Comparison of ENCODE assay signal across 6 cellular contexts in the genomic region with DNA sequence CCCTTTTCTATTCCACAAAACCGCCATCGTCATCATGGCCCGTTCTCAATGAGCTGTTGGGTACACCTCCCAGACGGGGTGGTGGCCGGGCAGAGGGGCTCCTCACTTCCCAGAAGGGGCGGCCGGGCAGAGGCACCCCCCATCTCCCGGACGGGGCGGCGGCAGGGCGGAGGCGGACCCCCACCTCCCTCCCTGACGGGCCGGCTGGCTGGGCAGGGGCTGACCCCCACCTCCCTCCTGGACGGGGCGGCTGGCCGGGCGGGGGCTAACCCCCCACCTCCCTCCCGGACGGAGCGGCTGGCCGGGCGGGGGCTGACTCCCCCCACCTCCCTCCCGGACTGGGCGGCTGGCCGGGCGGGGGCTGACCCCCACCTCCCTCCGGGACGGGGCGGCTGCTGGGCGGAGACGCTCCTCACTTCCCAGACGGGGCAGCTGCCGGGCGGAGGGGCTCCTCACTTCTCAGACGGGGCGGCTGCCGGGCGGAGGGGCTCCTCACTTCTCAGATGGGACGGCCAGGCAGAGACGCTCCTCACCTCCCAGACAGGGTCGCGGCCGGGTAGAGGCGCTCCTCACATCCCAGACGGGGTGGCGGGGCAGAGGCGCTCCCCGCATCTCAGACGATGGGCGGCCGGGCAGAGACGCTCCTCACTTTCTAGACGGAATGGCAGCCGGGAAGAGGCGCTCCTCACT. TPM values are rescaled to one million over a fixed set of nuclear protein-coding genes. Genes with fewer than 3 reads are reported as not detected.
"Had no signal": no experiment of that assay in that cellular context is flagged by ENCODE, and none has a peak within 500 bp of the region (broad histone marks: within the 10 kb centered on the region; RNA-seq: fewer than 3 reads in every experiment).

No MANE protein-coding gene starts in this region.

RNA-seq across cellular contexts. Expression of gene OVOL3, which starts 42.0 kb away (rescaled TPM):
- total RNA-seq: HepG2, HT-29, HT1080, IMR-90, K562 had no signal
- polyA plus RNA-seq: HepG2, IgD-negative memory B cell, IMR-90, K562 had no signal
